23 cellular contexts compared by ENCODE assay signal in the genomic region with DNA sequence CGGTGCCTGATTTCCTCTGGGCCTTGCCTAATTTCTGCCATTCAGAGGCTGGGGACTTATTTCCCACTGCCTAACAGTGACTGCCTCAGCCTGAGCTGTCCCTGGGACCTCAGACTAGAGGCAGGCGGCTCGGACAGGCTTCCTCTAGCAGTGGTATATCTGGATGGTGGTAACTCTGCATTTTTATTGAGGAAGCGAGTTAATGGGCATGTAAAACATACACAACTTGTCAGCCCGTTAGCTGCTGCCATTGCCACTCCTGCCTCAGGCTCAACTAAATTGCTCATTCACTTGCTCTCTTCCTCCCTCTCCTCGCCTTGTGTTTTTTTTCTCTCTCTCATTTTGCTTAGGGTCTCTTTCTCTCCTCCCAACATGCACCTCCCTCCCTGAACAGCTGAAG.
"Had no signal": no experiment of that assay in that cellular context is flagged by ENCODE, and none has a peak within 500 bp of the region (broad histone marks: within the 10 kb centered on the region; RNA-seq: fewer than 3 reads in every experiment).

No MANE protein-coding gene starts in this region.

- H3K9me3 ChIP-seq: ovary, suprapubic skin, vagina had no signal

- H3K9me3 Mint-ChIP-seq: immature natural killer cell; memory B cell; mesothelial cell of epicardium; naive thymus-derived CD4-positive, alpha-beta T cell; nephron progenitor cell; stimulated activated naive CD8-positive, alpha-beta T cell treated with anti-CD3 and anti-CD28 coated beads, Interleukin-15, amount 100 ng/mL, for 72 hours had no signal

- DNase-seq: dorsolateral prefrontal cortex; effector CD4-positive, alpha-beta T cell; hypothalamus; immature natural killer cell; islet precursor cell; kidney glomerular epithelial cell; naive thymus-derived CD4-positive, alpha-beta T cell; nephron progenitor cell; occipital lobe; ovary; stimulated activated CD4-positive, alpha-beta T cell treated with anti-CD3 and anti-CD28 coated beads, Interleukin-12 subunit alpha, Interleukin-12 subunit beta, amount 100 ng/mL, for 4 hours; stimulated activated CD4-positive, alpha-beta T cell treated with anti-CD3 and anti-CD28 coated beads, Interleukin-1b, Interleukin-23, amount 100 ng/mL, for 48 hours; stimulated activated CD4-positive, alpha-beta T cell treated with anti-CD3 and anti-CD28 coated beads, Interleukin-4, amount 100 ng/mL, for 1 hour; stimulated activated CD8-positive, alpha-beta memory T cell treated with anti-CD3 and anti-CD28 coated beads, Interleukin-4, amount 100 ng/mL, for 48 hours; stimulated activated naive CD4-positive, alpha-beta T cell; stimulated activated naive CD8-positive, alpha-beta T cell treated with anti-CD3 and anti-CD28 coated beads, Interleukin-15, amount 100 ng/mL, for 72 hours; trophoblast cell had no signal

- H3K27me3 ChIP-seq: ovary, vagina had no signal

- H3K4me1 ChIP-seq: suprapubic skin had no signal

- H3K27me3 Mint-ChIP-seq: stimulated activated naive CD8-positive, alpha-beta T cell treated with anti-CD3 and anti-CD28 coated beads, Interleukin-15, amount 100 ng/mL, for 72 hours had no signal

- H3K4me1 Mint-ChIP-seq: immature natural killer cell; memory B cell; naive thymus-derived CD4-positive, alpha-beta T cell; stimulated activated naive CD8-positive, alpha-beta T cell treated with anti-CD3 and anti-CD28 coated beads, Interleukin-15, amount 100 ng/mL, for 72 hours had no signal

- H3K4me2 ChIP-seq: smooth muscle cell had no signal

- H3K4me3 ChIP-seq: dorsolateral prefrontal cortex, lung, ovary, smooth muscle cell, suprapubic skin, vagina had no signal

- H3K27ac ChIP-seq: dorsolateral prefrontal cortex, ovary, suprapubic skin, vagina had no signal

- H3K4me3 Mint-ChIP-seq: immature natural killer cell; memory B cell; mesothelial cell of epicardium; naive thymus-derived CD4-positive, alpha-beta T cell; nephron progenitor cell; stimulated activated naive CD8-positive, alpha-beta T cell treated with anti-CD3 and anti-CD28 coated beads, Interleukin-15, amount 100 ng/mL, for 72 hours had no signal

- H3K36me3 Mint-ChIP-seq: immature natural killer cell; memory B cell; mesothelial cell of epicardium; naive thymus-derived CD4-positive, alpha-beta T cell had no signal

- H3K36me3 ChIP-seq: ovary, suprapubic skin, vagina had no signal

- H3K27ac Mint-ChIP-seq: immature natural killer cell; memory B cell; mesothelial cell of epicardium; naive thymus-derived CD4-positive, alpha-beta T cell; nephron progenitor cell had no signal
